In genomic region chr15:56918907-56919707, GRCh38 we compare ENCODE assay signal across 8 cellular contexts. TPM values are rescaled to one million over a fixed set of nuclear protein-coding genes. Genes with fewer than 3 reads are reported as not detected.
DNase-seq lines count a peak whose midpoint lies in the region; ATAC-seq and TF ChIP-seq lines count a peak whose summit lies in the region.

No MANE protein-coding gene starts in this region.

- peaks cover 20% of the 10 kb centered on the region for H3K36me3 Mint-ChIP-seq in endothelial cell (ENCODE audit: low read depth, unreplicated experiment)

- DNase-seq in NCI-H2227 (lab: John Stamatoyannopoulos, UW; ENCODE audit: unreplicated experiment) (peak; percentile 41), NCI-H2227 treated with DMSO at 0.1 percent for 48 hours (lab: John Stamatoyannopoulos, UW) (no peak), NCI-H526 (lab: John Stamatoyannopoulos, UW) (peak; percentile 39 to 76), activated T-cell treated with anti-CD3 and anti-CD28 coated beads for 1 hour (ENCODE audit: low read depth) (peak; percentile 29), endothelial cell (ENCODE audit: low spot score) (peak; percentile 62), mucosa of gallbladder (ENCODE audit: low spot score) (peak; percentile 34)
- DNase-seq in stimulated activated CD8-positive, alpha-beta memory T cell treated with anti-CD3 and anti-CD28 coated beads, Interleukin-7, amount 100 ng/mL, for 24 hours (ENCODE audit: low read depth) = peak; percentile 23

- ATAC-seq in HG02763 (IDR thresholded peaks at IDR 0.05; ENCODE audit: unreplicated experiment) = peak; percentile 25

- peaks cover 7% of the 10 kb centered on the region for H3K27me3 Mint-ChIP-seq in endothelial cell (ENCODE audit: unreplicated experiment)

- peak overlapping the region; percentile 78 for H3K27ac Mint-ChIP-seq in endothelial cell (ENCODE audit: unreplicated experiment)

- H3K4me1 Mint-ChIP-seq in endothelial cell (ENCODE audit: unreplicated experiment) = peaks cover 32% of the 10 kb centered on the region

- peak overlapping the region; percentile 81 for H3K4me3 Mint-ChIP-seq in endothelial cell (ENCODE audit: unreplicated experiment)

- TF ChIP-seq CTCF in endothelial cell (IDR thresholded peaks at IDR 0.05; ENCODE audit: unreplicated experiment) = no peak

- H3K9me3 Mint-ChIP-seq in endothelial cell (ENCODE audit: unreplicated experiment) = no peaks in the 10 kb centered on the region

RNA-seq across cellular contexts. Expression of gene TCF12, which starts 0.7 kb away (rescaled TPM):
- total RNA-seq in endothelial cell (ENCODE audit: unreplicated experiment) (123 TPM), mucosa of gallbladder (112 TPM)
